ENCODE assay signal across 9 cellular contexts in genomic region chr1:85328713-85329376, GRCh38. TPM values are rescaled to one million over a fixed set of nuclear protein-coding genes. Genes with fewer than 3 reads are reported as not detected.
DNase-seq lines count a peak whose midpoint lies in the region; ATAC-seq, FAIRE-seq and TF ChIP-seq lines count a peak whose summit lies in the region.
"Had no signal": no experiment of that assay in that cellular context is flagged by ENCODE, and none has a peak within 500 bp of the region (broad histone marks: within the 10 kb centered on the region; RNA-seq: fewer than 3 reads in every experiment).

No MANE protein-coding gene starts in this region.

- no peak overlapping the region for H3K4me3 Mint-ChIP-seq in endodermal cell

- H3K27ac Mint-ChIP-seq in endodermal cell, result peak overlapping the region; percentile 80

- H3K27ac ChIP-seq in A549 (peak overlapping the region; percentile 69 to 85), endodermal cell (ENCODE audit: low read depth, low read length) (no peak overlapping the region)
- H3K27ac ChIP-seq: BLaER1 had no signal

- H3K4me2 ChIP-seq in A549, result peak overlapping the region; percentile 56

- TF ChIP-seq EP300 in A549 (IDR thresholded peaks at IDR 0.05), result peak; percentile 47 to 67; a peak in 3 of 5 replicates

- no peaks in the 10 kb centered on the region for H3K36me3 Mint-ChIP-seq in endodermal cell (ENCODE audit: low read depth)

- no peaks in the 10 kb centered on the region for H3K36me3 ChIP-seq in endodermal cell (ENCODE audit: control insufficient read depth, insufficient read depth, low read length)
- H3K36me3 ChIP-seq: BLaER1 had no signal

- H3K9me3 Mint-ChIP-seq in endodermal cell, result no peaks in the 10 kb centered on the region

- ATAC-seq in A549 (peak; percentile 91 to 93), GM21367 (IDR thresholded peaks at IDR 0.05; ENCODE audit: unreplicated experiment) (no peak), GM19023 (IDR thresholded peaks at IDR 0.05; ENCODE audit: unreplicated experiment) (no peak)

- H3K27me3 ChIP-seq in endodermal cell (ENCODE audit: control insufficient read depth, insufficient read depth, low read length, poor library complexity, severe bottlenecking), result no peaks in the 10 kb centered on the region

- peak; percentile 10 to 20; a peak in 2 of 5 replicates for TF ChIP-seq RAD21 in A549 (conservative IDR thresholded peaks at IDR 0.05 in 1 of 2, IDR thresholded peaks at IDR 0.05 in 1 of 2)

- peaks cover 36% of the 10 kb centered on the region for H3K4me1 Mint-ChIP-seq in endodermal cell

- POLR2A ChIA-PET in A549 (lab: Yijun Ruan, JAX), result interaction anchor here (0.6 kb wide), 1 partner anchor 249 kb away, joined by 3 read pairs; no protein-coding TSS in a partner anchor

- TF ChIP-seq CTCF in A549 (IDR thresholded peaks at IDR 0.05) (no peak), endodermal cell (conservative IDR thresholded peaks at IDR 0.05) (no peak)

- H3K27me3 Mint-ChIP-seq in endodermal cell (ENCODE audit: insufficient read depth), result no peaks in the 10 kb centered on the region

- peak; percentile 77 to 92 for DNase-seq in A549 (ENCODE audit: low read depth in 1 of 2, low spot score in 1 of 2)
- peak; percentile 32 for DNase-seq in HuH-7 (ENCODE audit: low spot score)
- peak; percentile 78 for DNase-seq in endodermal cell
- peak; percentile 96 to 99 for DNase-seq in lung microvascular endothelial cell (ENCODE audit: low read depth in 2 of 2)
- no peak for DNase-seq in activated T-cell treated with anti-CD3 and anti-CD28 coated beads, Interleukin-2, amount 50 U/mL, for 1 hour
- no peak for DNase-seq in stimulated activated CD4-positive, alpha-beta T cell treated with anti-CD3 and anti-CD28 coated beads, Interleukin-1b, Interleukin-23, amount 100 ng/mL, for 48 hours

- WGBS in A549 (ENCODE audit: missing lambda C conversion rate), result 3% methylated on average over 3 of the region's 3 CpGs
- 21 to 58% methylated on average over 3 of the region's 3 CpGs for whole genome bisulfite sequencing in endodermal cell (ENCODE audit: insufficient coverage in 1 of 2, insufficient read length in 1 of 2), 2 experiments

- H3K9me3 ChIP-seq in A549 (no peaks in the 10 kb centered on the region), endodermal cell (ENCODE audit: control insufficient read depth, low read length) (no peaks in the 10 kb centered on the region)

- FAIRE-seq in A549 (lab: Jason Lieb, UNC), result no peak

- H3K9ac ChIP-seq in endodermal cell (ENCODE audit: extremely low read depth, low read length, poor library complexity, severe bottlenecking), result no peak overlapping the region
- H3K9ac ChIP-seq: BLaER1 had no signal

- CTCF ChIA-PET in A549 (lab: Yijun Ruan, JAX), result interaction anchor here (0.9 to 2.7 kb wide), 3 partner anchors 15 to 252 kb away, joined by 3 to 18 read pairs (median 12); partner anchors contain the start of gene CCN1

- peaks cover 67% of the 10 kb centered on the region for H3K4me1 ChIP-seq in A549
- H3K4me1 ChIP-seq in endodermal cell (ENCODE audit: control insufficient read depth, insufficient read depth, low read length), result no peaks in the 10 kb centered on the region

- H3K4me3 ChIP-seq in A549 (no peak overlapping the region), endodermal cell (ENCODE audit: low read length) (no peak overlapping the region)
- H3K4me3 ChIP-seq: BLaER1 had no signal

- no peak for TF ChIP-seq POLR2A in A549 (IDR thresholded peaks at IDR 0.05; ENCODE audit: low read length)

TF ChIP-seq in A549, 52 proteins besides CTCF, POLR2A, EP300 and RAD21 (continues in another document):
- peak; percentile 85 for TF ChIP-seq JUNB (IDR thresholded peaks at IDR 0.05)
- TF ChIP-seq RNF2 (IDR thresholded peaks at IDR 0.05; ENCODE audit: borderline replicate concordance, low read depth), result no peak
- peak in 1 of 2 experiments; percentile 34; a peak in 1 of 4 replicates for TF ChIP-seq CEBPB (IDR thresholded peaks at IDR 0.05)
- TF ChIP-seq NR3C1 (IDR thresholded peaks at IDR 0.05), result no peak
- peak; percentile 84 for TF ChIP-seq FOSL2 (IDR thresholded peaks at IDR 0.05)
- TF ChIP-seq FOSL2 (CRISPR knock-in tag; IDR thresholded peaks at IDR 0.05), result peak; percentile 96
- TF ChIP-seq SREBF2 (IDR thresholded peaks at IDR 0.05), result no peak
- no peak for TF ChIP-seq SMC3 (IDR thresholded peaks at IDR 0.05)
- TF ChIP-seq JUN (IDR thresholded peaks at IDR 0.05), result peak; percentile 65 to 74; a peak in 3 of 5 replicates
- 0 out of 2 replicates have a peak, but pooled peaks have one; percentile 3 for TF ChIP-seq EHMT2 (IDR thresholded peaks at IDR 0.05; ENCODE audit: low read depth)
- no peak for TF ChIP-seq BHLHE40 (IDR thresholded peaks at IDR 0.05; ENCODE audit: low read depth, low read length)
- TF ChIP-seq ZNF302 (CRISPR knock-in tag; IDR thresholded peaks at IDR 0.05), result peak; percentile 82; the same call in 1 of the 2 replicates
- TF ChIP-seq, protein P1, sequence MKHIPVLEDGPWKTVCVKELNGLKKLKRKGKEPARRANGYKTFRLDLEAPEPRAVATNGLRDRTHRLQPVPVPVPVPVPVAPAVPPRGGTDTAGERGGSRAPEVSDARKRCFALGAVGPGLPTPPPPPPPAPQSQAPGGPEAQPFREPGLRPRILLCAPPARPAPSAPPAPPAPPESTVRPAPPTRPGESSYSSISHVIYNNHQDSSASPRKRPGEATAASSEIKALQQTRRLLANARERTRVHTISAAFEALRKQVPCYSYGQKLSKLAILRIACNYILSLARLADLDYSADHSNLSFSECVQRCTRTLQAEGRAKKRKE (CRISPR knock-in tag; IDR thresholded peaks at IDR 0.05; ENCODE audit: low read depth), result peak; percentile 32; the same call in 1 of the 2 replicates
- no peak for TF ChIP-seq NFE2L2 (conservative IDR thresholded peaks at IDR 0.05; ENCODE audit: low read length)
- no peak for TF ChIP-seq NPAS2 (CRISPR knock-in tag; IDR thresholded peaks at IDR 0.05; ENCODE audit: borderline replicate concordance)
- TF ChIP-seq, protein P2, sequence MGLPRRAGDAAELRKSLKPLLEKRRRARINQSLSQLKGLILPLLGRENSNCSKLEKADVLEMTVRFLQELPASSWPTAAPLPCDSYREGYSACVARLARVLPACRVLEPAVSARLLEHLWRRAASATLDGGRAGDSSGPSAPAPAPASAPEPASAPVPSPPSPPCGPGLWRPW (IDR thresholded peaks at IDR 0.05), result no peak
- TF ChIP-seq GATA3 (IDR thresholded peaks at IDR 0.05; ENCODE audit: borderline replicate concordance), result peak; percentile 96
- no peak for TF ChIP-seq RCOR1 (IDR thresholded peaks at IDR 0.05; ENCODE audit: low read depth, low read length)
- peak; percentile 91 for TF ChIP-seq MAX (IDR thresholded peaks at IDR 0.05)
- no peak for TF ChIP-seq KDM1A (IDR thresholded peaks at IDR 0.05; ENCODE audit: low read depth)
- TF ChIP-seq HDAC2 (IDR thresholded peaks at IDR 0.05), result no peak
- no peak for TF ChIP-seq HOXA7 (CRISPR knock-in tag; IDR thresholded peaks at IDR 0.05)
- TF ChIP-seq KDM5A (IDR thresholded peaks at IDR 0.05), result no peak
- TF ChIP-seq USF2 (IDR thresholded peaks at IDR 0.05), result peak; percentile 52
- no peak for TF ChIP-seq CBX8 (IDR thresholded peaks at IDR 0.05)
- TF ChIP-seq CHD2 (IDR thresholded peaks at IDR 0.05; ENCODE audit: low read length, partially characterized antibody), result no peak
- no peak for TF ChIP-seq HOXB5 (CRISPR knock-in tag; IDR thresholded peaks at IDR 0.05)
- no peak for TF ChIP-seq ZFP36 (IDR thresholded peaks at IDR 0.05; ENCODE audit: borderline replicate concordance, partially characterized antibody)
- TF ChIP-seq PBX3 (IDR thresholded peaks at IDR 0.05), result no peak
- no peak for TF ChIP-seq E2F6 (IDR thresholded peaks at IDR 0.05; ENCODE audit: borderline replicate concordance, low read depth)
- TF ChIP-seq RFX5 (IDR thresholded peaks at IDR 0.05), result no peak

RNA-seq across cellular contexts. Expression of gene BCL10, which starts 52.4 kb away (rescaled TPM):
- polyA plus RNA-seq in A549 (2011; rRNA removed), result 12.7 and 15.5 TPM in 2 replicates
- 3.6 and 4.3 TPM in 2 replicates for polyA plus RNA-seq in A549 (2012; cell fraction: cytosol; rRNA removed)
- 2.3 and 2.9 TPM in 2 replicates for polyA plus RNA-seq in A549 (2012; cell fraction: nucleus; rRNA removed)
- 8.4 to 9.8 TPM (median 8.9 TPM) in 3 replicates for polyA plus RNA-seq in A549 (2017; fragmentation: RNase III; extraction: RNeasy Plus Mini Kit Qiagen cat#74134 plus additional on column Dnase treatment)
- 19.5 and 20.4 TPM in 2 replicates for polyA minus RNA-seq in A549 (2011; rRNA and poly(A)+ RNA removed)
- total RNA-seq in endodermal cell, result 10 to 100 TPM; 21.3 to 22.6 TPM
- 14.9 TPM for polyA plus RNA-seq in endodermal cell (2013, experiment 1 of 2)
- polyA plus RNA-seq in endodermal cell (2013, experiment 2 of 2), result 17.3 TPM
- 53.0 and 92.5 TPM in 2 replicates for total RNA-seq in lung microvascular endothelial cell

Comparison
In these comparisons a context has a peak if more than half of its experiments do, and no peak if none do; other contexts are left out.
1. ATAC-seq: peak in A549 (2 of 2); none in GM21367 (single experiment) and GM19023 (single experiment).
2. DNase-seq: peak in A549 (2 of 2), HuH-7 (single experiment), endodermal cell (single experiment) and lung microvascular endothelial cell (2 of 2); none in activated T-cell treated with anti-CD3 and anti-CD28 coated beads, Interleukin-2, amount 50 U/mL, for 1 hour (single experiment) and stimulated activated CD4-positive, alpha-beta T cell treated with anti-CD3 and anti-CD28 coated beads, Interleukin-1b, Interleukin-23, amount 100 ng/mL, for 48 hours (single experiment).